In the genomic region with DNA sequence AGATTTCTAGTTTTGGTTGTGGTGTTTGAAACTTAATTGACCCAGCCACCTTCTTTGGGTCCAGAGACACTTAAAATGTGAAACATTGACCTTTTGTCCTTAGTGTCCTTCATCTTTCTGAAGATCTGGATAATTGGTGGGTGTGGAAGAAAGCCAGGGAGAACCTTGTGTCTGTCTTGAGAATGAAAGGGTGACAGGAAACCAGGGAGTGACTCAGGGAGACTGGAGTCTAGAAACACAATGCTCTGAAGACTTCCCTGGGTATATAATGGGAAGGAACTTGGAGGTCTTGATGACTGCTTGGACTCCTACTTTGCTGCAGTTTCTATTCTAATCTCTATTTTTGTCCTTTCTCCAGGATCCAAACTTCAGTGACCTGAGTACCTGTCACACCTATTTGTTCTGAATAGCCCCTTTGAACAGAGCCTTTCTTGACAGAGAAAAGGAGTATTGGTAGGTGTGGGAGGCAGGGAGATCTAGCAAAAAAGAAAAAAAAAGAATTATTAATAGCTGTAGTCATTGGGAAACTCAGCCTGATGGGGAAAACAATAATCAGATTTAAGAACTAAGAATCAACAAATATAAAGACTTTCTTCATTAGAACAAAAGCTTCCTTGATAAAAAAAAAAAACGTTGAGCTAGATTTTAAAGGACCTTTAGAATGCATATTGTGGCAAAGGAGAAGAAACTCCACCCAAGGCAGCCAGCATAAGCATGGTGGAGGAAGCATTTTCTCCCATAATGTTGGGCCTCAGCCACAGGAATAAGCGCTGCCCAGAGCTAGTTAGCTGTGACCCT, we compare ENCODE assay signal across 20 cellular contexts.
DNase-seq lines count a peak whose midpoint lies in the region; ATAC-seq and TF ChIP-seq lines count a peak whose summit lies in the region.
"Had no signal": no experiment of that assay in that cellular context is flagged by ENCODE, and none has a peak within 500 bp of the region (broad histone marks: within the 10 kb centered on the region; RNA-seq: fewer than 3 reads in every experiment).

No MANE protein-coding gene starts in this region.

- no peak for TF ChIP-seq POLR2A in suprapubic skin (IDR thresholded peaks at IDR 0.05)

- H3K27me3 ChIP-seq in SJSA1 (replicated peaks) (no peaks in the 10 kb centered on the region), suprapubic skin (peaks cover 6% of the 10 kb centered on the region)

- no peaks in the 10 kb centered on the region for H3K36me3 ChIP-seq in SJSA1
- no peaks in the 10 kb centered on the region for H3K36me3 ChIP-seq in suprapubic skin

- H3K9me3 ChIP-seq in SJSA1 (replicated peaks) (no peaks in the 10 kb centered on the region), suprapubic skin (no peaks in the 10 kb centered on the region)

- 63% methylated on average over 2 of the region's 2 CpGs for WGBS in suprapubic skin

- H3K4me1 ChIP-seq in SJSA1 (replicated peaks) (peaks cover 39% of the 10 kb centered on the region), suprapubic skin (no peaks in the 10 kb centered on the region)

- H3K27ac ChIP-seq in SJSA1 (peak overlapping the region; percentile 15; the same call in 1 of the 2 replicates), suprapubic skin (peak overlapping the region; percentile 18)
- H3K27ac ChIP-seq: C4-2B, KMS-11 had no signal

- peak; percentile 41 for DNase-seq in EH (ENCODE audit: low read depth)
- DNase-seq in SJSA1 (ENCODE audit: low read depth in 1 of 2, low spot score in 2 of 2): peak in 1 of 2 experiments; percentile 56
- DNase-seq in foreskin melanocyte: peak; percentile 59
- DNase-seq in suprapubic skin (ENCODE audit: low spot score in 2 of 2): no peak
- DNase-seq in Kasumi-1 (lab: John Stamatoyannopoulos, UW): no peak
- DNase-seq in 8988T: no peak
- DNase-seq: CD8-positive, alpha-beta memory T cell; EL; GOT3; HCEC 1CT; IMR-90; NCI-H1694; NCI-H2081 treated with DMSO at 0.1 percent for 48 hours; NCI-H446; NCI-H526; SHP77 treated with DMSO at 0.1 percent for 48 hours had no signal

- no peak overlapping the region for H3K4me3 ChIP-seq in SJSA1
- no peak overlapping the region for H3K4me3 ChIP-seq in suprapubic skin

- ATAC-seq in HG02610 (IDR thresholded peaks at IDR 0.05; ENCODE audit: unreplicated experiment): no peak
- ATAC-seq: SK-N-SH treated with all-trans-retinoic acid at 6 μM for 48 hours had no signal

- no peak for TF ChIP-seq EP300 in suprapubic skin (IDR thresholded peaks at IDR 0.05)

- TF ChIP-seq CTCF in suprapubic skin (IDR thresholded peaks at IDR 0.05): no peak

Comparison
In these comparisons a context has a peak if more than half of its experiments do, and no peak if none do; other contexts are left out.
1. DNase-seq: peak in EH (single experiment) and foreskin melanocyte (single experiment); none in suprapubic skin (0 of 2), Kasumi-1 (0 of 2) and 8988T (single experiment).